Comparison of ENCODE assay signal across 8 cellular contexts in genomic region chr1:2413495-2414296, GRCh38. TPM values are rescaled to one million over a fixed set of nuclear protein-coding genes. Genes with fewer than 3 reads are reported as not detected.
A peak's percentile ranks its signal among the peaks of the same experiment; 100 is the strongest.
DNase-seq lines count a peak whose midpoint lies in the region; ATAC-seq and TF ChIP-seq lines count a peak whose summit lies in the region.

No MANE protein-coding gene starts in this region.

- no peaks in the 10 kb centered on the region for H3K27me3 ChIP-seq in CD4-positive, alpha-beta T cell (ENCODE audit: control insufficient read depth, insufficient read depth, low read length)
- peaks cover 0 to 40% (median 23%) of the 10 kb centered on the region in 3 donors for H3K27me3 ChIP-seq in stomach

- DNase-seq in CD4-positive, alpha-beta T cell: no peak
- DNase-seq in HuH-7.5 (ENCODE audit: low spot score) (peak; percentile 41), iPS-NIHi7 (ENCODE audit: extremely low spot score) (peak; percentile 47), stomach (no peak), dermis blood vessel endothelial cell (no peak), omental fat pad (ENCODE audit: low spot score) (no peak)
- DNase-seq in activated T-helper 2 cell treated with anti-CD3 and anti-CD28 coated beads, Interferon-gamma antibody, Interleukin-2, Interleukin-4, amounts not matched to agents 10 μg/mL and 5 μg/mL and 100 μg/mL, durations not matched to agents 14 hours and 24 hours and 36 hours (ENCODE audit: low spot score): no peak

- no peaks in the 10 kb centered on the region for H3K27me3 Mint-ChIP-seq in CD4-positive, alpha-beta T cell
- H3K27me3 Mint-ChIP-seq in activated T-helper 2 cell treated with anti-CD3 and anti-CD28 coated beads, Interferon-gamma antibody, Interleukin-2, Interleukin-4, amounts not matched to agents 10 μg/mL and 5 μg/mL and 100 μg/mL, durations not matched to agents 14 hours and 24 hours and 36 hours (ENCODE audit: low read depth): no peaks in the 10 kb centered on the region

- CTCF ChIA-PET in CD4-positive, alpha-beta T cell (lab: Charles Lee): interaction anchor here (1.1 to 1.7 kb wide), 7 partner anchors 26 to 373 kb away, joined by 3 to 7 read pairs (median 4); no protein-coding TSS in a partner anchor

- peaks cover 32% of the 10 kb centered on the region for H3K4me1 Mint-ChIP-seq in CD4-positive, alpha-beta T cell (ENCODE audit: low read depth)
- peaks cover 27% of the 10 kb centered on the region for H3K4me1 Mint-ChIP-seq in activated T-helper 2 cell treated with anti-CD3 and anti-CD28 coated beads, Interferon-gamma antibody, Interleukin-2, Interleukin-4, amounts not matched to agents 10 μg/mL and 5 μg/mL and 100 μg/mL, durations not matched to agents 14 hours and 24 hours and 36 hours (ENCODE audit: low read depth)

- peak overlapping the region; percentile 89 for H3K4me3 Mint-ChIP-seq in CD4-positive, alpha-beta T cell
- peak overlapping the region; percentile 71 for H3K4me3 Mint-ChIP-seq in activated T-helper 2 cell treated with anti-CD3 and anti-CD28 coated beads, Interferon-gamma antibody, Interleukin-2, Interleukin-4, amounts not matched to agents 10 μg/mL and 5 μg/mL and 100 μg/mL, durations not matched to agents 14 hours and 24 hours and 36 hours (ENCODE audit: low read depth)

- H3K27ac Mint-ChIP-seq in CD4-positive, alpha-beta T cell: peak overlapping the region; percentile 92
- peak overlapping the region; percentile 58 for H3K27ac Mint-ChIP-seq in activated T-helper 2 cell treated with anti-CD3 and anti-CD28 coated beads, Interferon-gamma antibody, Interleukin-2, Interleukin-4, amounts not matched to agents 10 μg/mL and 5 μg/mL and 100 μg/mL, durations not matched to agents 14 hours and 24 hours and 36 hours

- no peak for TF ChIP-seq POLR2A in stomach (IDR thresholded peaks at IDR 0.05)

- intact Hi-C loops in CD4-positive, alpha-beta T cell (cut with DNase I, micrococcal nuclease): loop anchor here (1.0 to 10.0 kb wide), 7 partner anchors 135 to 1011 kb away; no protein-coding TSS in a partner anchor
- intact Hi-C loops in activated T-helper 2 cell treated with anti-CD3 and anti-CD28 coated beads, Interferon-gamma antibody, Interleukin-2, Interleukin-4, amounts not matched to agents 10 μg/mL and 5 μg/mL and 100 μg/mL, durations not matched to agents 14 hours and 24 hours and 36 hours (cut with micrococcal nuclease): loop anchor here (1.0 to 10.0 kb wide), 3 partner anchors 134 to 373 kb away; no protein-coding TSS in a partner anchor
- intact Hi-C loops in stomach (cut with DNase I; ENCODE audit: low total_unique reads): loop anchor here (5.0 to 10.0 kb wide), 2 partner anchors 129 to 231 kb away; no protein-coding TSS in a partner anchor

- no peak for ATAC-seq in CD4-positive, alpha-beta T cell (ENCODE audit: poor library complexity)
- no peak for ATAC-seq in omental fat pad (ENCODE audit: low FRiP score)
- ATAC-seq in GM19035 (IDR thresholded peaks at IDR 0.05; ENCODE audit: unreplicated experiment): no peak

- H3K27ac ChIP-seq in CD4-positive, alpha-beta T cell (ENCODE audit: low read depth, low read length): peak overlapping the region; percentile 69
- H3K27ac ChIP-seq in stomach: peak overlapping the region; percentile 81 to 95 (median 91)

- H3K9me3 Mint-ChIP-seq in CD4-positive, alpha-beta T cell: no peaks in the 10 kb centered on the region
- H3K9me3 Mint-ChIP-seq in activated T-helper 2 cell treated with anti-CD3 and anti-CD28 coated beads, Interferon-gamma antibody, Interleukin-2, Interleukin-4, amounts not matched to agents 10 μg/mL and 5 μg/mL and 100 μg/mL, durations not matched to agents 14 hours and 24 hours and 36 hours: no peaks in the 10 kb centered on the region

- peak overlapping the region; percentile 80 to 100 (median 94) for H3K4me3 ChIP-seq in stomach

- no peak for TF ChIP-seq CTCF in CD4-positive, alpha-beta T cell (IDR thresholded peaks at IDR 0.05)
- TF ChIP-seq CTCF in stomach (IDR thresholded peaks at IDR 0.05) (no peak), omental fat pad (IDR thresholded peaks at IDR 0.05) (no peak)

- TF ChIP-seq EP300 in stomach (IDR thresholded peaks at IDR 0.05): no peak

- peaks cover 30 to 58% (median 50%) of the 10 kb centered on the region in 4 donors for H3K4me1 ChIP-seq in stomach

- peaks cover 26% of the 10 kb centered on the region for H3K36me3 Mint-ChIP-seq in CD4-positive, alpha-beta T cell (ENCODE audit: low read depth)
- peaks cover 9% of the 10 kb centered on the region for H3K36me3 Mint-ChIP-seq in activated T-helper 2 cell treated with anti-CD3 and anti-CD28 coated beads, Interferon-gamma antibody, Interleukin-2, Interleukin-4, amounts not matched to agents 10 μg/mL and 5 μg/mL and 100 μg/mL, durations not matched to agents 14 hours and 24 hours and 36 hours (ENCODE audit: low read depth)

- peaks cover 0 to 17% (median 15%) of the 10 kb centered on the region in 4 donors for H3K36me3 ChIP-seq in stomach

- POLR2A ChIA-PET in CD4-positive, alpha-beta T cell (lab: Charles Lee): interaction anchor here (0.7 to 4.5 kb wide), 10 partner anchors 22 to 372 kb away, joined by 3 to 54 read pairs (median 6); partner anchors contain the start of genes MORN1, PANK4, RER1 and TNFRSF14

- H3K9me3 ChIP-seq in CD4-positive, alpha-beta T cell (ENCODE audit: control insufficient read depth, low read length): no peaks in the 10 kb centered on the region
- H3K9me3 ChIP-seq in stomach: no peaks in the 10 kb centered on the region

- WGBS in stomach, 5 donors: 29 to 39% (median 30%) methylated on average over 16 to 28 of the region's 28 CpGs

RNA-seq across cellular contexts. Expression of gene PEX10, which starts 1.3 kb away (rescaled TPM):
- total RNA-seq in CD4-positive, alpha-beta T cell: 10 to 100 TPM; 12.0 to 12.5 TPM
- 17.6 and 18.2 TPM in 2 replicates for total RNA-seq in activated T-helper 2 cell treated with anti-CD3 and anti-CD28 coated beads, Interferon-gamma antibody, Interleukin-2, Interleukin-4, amounts not matched to agents 10 μg/mL and 5 μg/mL and 100 μg/mL, durations not matched to agents 14 hours and 24 hours and 36 hours
- total RNA-seq in stomach (10 to 100 TPM in 3 of 5 donors, 1 to 10 TPM in 1, under 1 TPM in 1; 0.87 to 27.2 (median 17.6) TPM), dermis blood vessel endothelial cell (33.4 and 44.9 TPM in 2 replicates), omental fat pad (10 to 100 TPM; 20.8 to 33.3 (median 23.9) TPM)
- polyA plus RNA-seq in stomach: 10 to 100 TPM; 14.8 to 16.5 (median 15.0) TPM

RNA-seq across cellular contexts. Expression of gene RER1, which starts 22.1 kb away (rescaled TPM):
- 10 to 100 TPM; 57.9 to 60.7 TPM for total RNA-seq in CD4-positive, alpha-beta T cell
- total RNA-seq in activated T-helper 2 cell treated with anti-CD3 and anti-CD28 coated beads, Interferon-gamma antibody, Interleukin-2, Interleukin-4, amounts not matched to agents 10 μg/mL and 5 μg/mL and 100 μg/mL, durations not matched to agents 14 hours and 24 hours and 36 hours: 142 and 144 TPM in 2 replicates
- total RNA-seq in stomach: 10 to 100 TPM; 58.2 to 73.6 (median 69.6) TPM
- 10 to 100 TPM; 38.2 to 63.8 (median 53.3) TPM for polyA plus RNA-seq in stomach
- total RNA-seq in dermis blood vessel endothelial cell: 62.6 and 64.8 TPM in 2 replicates
- total RNA-seq in omental fat pad: 10 to 100 TPM; 59.4 to 91.7 (median 72.7) TPM

RNA-seq across cellular contexts. Expression of gene MORN1, which starts 22.3 kb away (rescaled TPM):
- total RNA-seq in CD4-positive, alpha-beta T cell: 1 to 10 TPM; 5.3 to 6.5 TPM
- total RNA-seq in activated T-helper 2 cell treated with anti-CD3 and anti-CD28 coated beads, Interferon-gamma antibody, Interleukin-2, Interleukin-4, amounts not matched to agents 10 μg/mL and 5 μg/mL and 100 μg/mL, durations not matched to agents 14 hours and 24 hours and 36 hours: 7.5 and 8.0 TPM in 2 replicates
- total RNA-seq in stomach (10 to 100 TPM in 3 of 5 donors, 1 to 10 TPM in 2; 3.1 to 18.1 (median 15.8) TPM), dermis blood vessel endothelial cell (7.4 and 7.7 TPM in 2 replicates), omental fat pad (1 to 10 TPM; 4.0 to 9.1 (median 6.4) TPM)
- 1 to 10 TPM; 2.6 to 5.7 (median 3.7) TPM for polyA plus RNA-seq in stomach

Comparison
In these comparisons a context has a peak if more than half of its experiments do, and no peak if none do; other contexts are left out.
1. DNase-seq: peak in HuH-7.5 (single experiment) and iPS-NIHi7 (single experiment); none in CD4-positive, alpha-beta T cell (0 of 10), activated T-helper 2 cell treated with anti-CD3 and anti-CD28 coated beads, Interferon-gamma antibody, Interleukin-2, Interleukin-4, amounts not matched to agents 10 μg/mL and 5 μg/mL and 100 μg/mL, durations not matched to agents 14 hours and 24 hours and 36 hours (single experiment), stomach (single experiment), dermis blood vessel endothelial cell (single experiment) and omental fat pad (single experiment).